ENCODE assay signal across 1 cellular context in genomic region chr10:69311309-69311708, GRCh38.
TF ChIP-seq lines count a peak whose summit lies in the region.

No MANE protein-coding gene starts in this region.

TF ChIP-seq in K562, 482 proteins besides CTCF, POLR2A, EP300 and RAD21 (continued from another document):
- peak in 1 of 2 experiments; percentile 44; a peak in 1 of 4 replicates for TF ChIP-seq ZNF318 (IDR thresholded peaks at IDR 0.05; ENCODE audit: borderline replicate concordance in 1 of 2, low read depth in 1 of 2)
- 0 out of 2 replicates have a peak, but pooled peaks have one; percentile 15 for TF ChIP-seq PYGO2 (tag; IDR thresholded peaks at IDR 0.05)
- TF ChIP-seq TEAD4 (IDR thresholded peaks at IDR 0.05; ENCODE audit: low read length), result peak; percentile 51; the same call in 1 of the 2 replicates
- TF ChIP-seq TEAD4 (CRISPR knock-in tag; IDR thresholded peaks at IDR 0.05; ENCODE audit: borderline replicate concordance), result no peak
- TF ChIP-seq PHB (CRISPR knock-in tag; IDR thresholded peaks at IDR 0.05), result no peak
- no peak for TF ChIP-seq FOS (IDR thresholded peaks at IDR 0.05; ENCODE audit: extremely low read depth, insufficient read length)
- TF ChIP-seq CHD4 (IDR thresholded peaks at IDR 0.05; ENCODE audit: insufficient read depth, insufficient replicate concordance, low read depth, low read length, poor library complexity, severe bottlenecking), result no peak
TF ChIP-seq in K562: peak in this region for 17.
